In the genomic region with DNA sequence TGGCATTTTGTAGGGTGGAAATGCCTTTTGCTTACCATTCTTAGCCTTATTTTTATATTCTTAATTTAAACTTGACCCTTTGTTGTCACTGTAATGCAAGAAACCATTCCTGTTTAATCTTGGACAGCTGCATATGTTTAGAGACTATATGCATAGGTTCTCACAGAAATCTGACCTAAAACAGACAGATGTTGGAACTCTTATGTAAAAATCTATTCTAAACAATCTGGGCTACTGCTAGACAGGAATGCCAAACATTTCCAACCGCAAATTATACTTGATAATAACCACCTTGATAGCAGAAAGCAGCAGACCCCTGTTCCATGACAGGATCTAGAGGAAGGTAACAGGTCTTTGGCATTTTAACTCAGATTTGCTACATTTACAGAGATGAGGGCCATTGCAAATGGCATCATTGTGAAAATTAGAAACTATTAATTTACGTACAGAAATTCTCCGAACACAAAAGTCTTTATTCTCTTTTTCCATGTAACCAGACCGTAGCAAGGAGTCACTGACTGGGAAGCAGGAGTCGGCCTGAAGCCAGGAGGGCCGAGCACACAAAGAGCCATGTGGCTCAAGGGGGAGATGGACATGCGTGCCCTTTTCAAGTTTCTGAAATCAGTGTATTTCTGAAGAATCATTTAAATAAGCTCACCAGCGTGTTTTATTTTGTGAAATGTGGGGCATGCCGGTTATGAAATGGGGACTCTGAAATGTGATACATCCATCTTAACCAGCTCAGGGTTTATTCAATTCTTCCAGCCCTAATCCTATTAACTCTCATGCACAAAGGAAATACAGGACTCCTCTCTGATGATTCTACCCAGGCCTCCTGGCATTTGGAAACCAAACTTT, we compare ENCODE assay signal across 10 cellular contexts.
A peak's percentile ranks its signal among the peaks of the same experiment; 100 is the strongest.
DNase-seq lines count a peak whose midpoint lies in the region.
"Had no signal": no experiment of that assay in that cellular context is flagged by ENCODE, and none has a peak within 500 bp of the region (broad histone marks: within the 10 kb centered on the region; RNA-seq: fewer than 3 reads in every experiment).

No MANE protein-coding gene starts in this region.

- H3K27me3 ChIP-seq in duodenal mucosa (ENCODE audit: control insufficient read depth in 1 of 2, insufficient read depth in 2 of 2, low read length in 2 of 2): no peaks in the 10 kb centered on the region
- H3K27me3 ChIP-seq in mucosa of stomach (ENCODE audit: control insufficient read depth, insufficient read depth, low read length): no peaks in the 10 kb centered on the region

- WGBS in urinary bladder: 30% methylated on average over 9 of the region's 9 CpGs

- H3K36me3 ChIP-seq in duodenal mucosa (ENCODE audit: control insufficient read depth in 1 of 2, insufficient read depth in 2 of 2, low read length in 2 of 2): no peaks in the 10 kb centered on the region
- no peaks in the 10 kb centered on the region for H3K36me3 ChIP-seq in mucosa of stomach (ENCODE audit: control insufficient read depth, insufficient read depth, low read length)
- no peaks in the 10 kb centered on the region for H3K36me3 ChIP-seq in urinary bladder (ENCODE audit: insufficient read depth)

- peak overlapping the region; percentile 51 for H3K27ac ChIP-seq in duodenal mucosa (ENCODE audit: low read depth, low read length)
- peak overlapping the region; percentile 74 for H3K27ac ChIP-seq in urinary bladder (ENCODE audit: low read depth)

- peaks cover 10 to 17% of the 10 kb centered on the region in 2 donors for H3K4me1 ChIP-seq in duodenal mucosa (ENCODE audit: control insufficient read depth in 1 of 2, insufficient read depth in 2 of 2, low read length in 2 of 2)
- H3K4me1 ChIP-seq in mucosa of stomach (ENCODE audit: control insufficient read depth, insufficient read depth, low read length): peaks cover 47% of the 10 kb centered on the region
- H3K4me1 ChIP-seq in urinary bladder (ENCODE audit: insufficient read depth): peaks cover 4% of the 10 kb centered on the region

- DNase-seq in NCI-H2107 treated with DMSO at 0.1 percent for 48 hours (lab: John Stamatoyannopoulos, UW; ENCODE audit: unreplicated experiment) (peak; percentile 50), NCI-H2107 (lab: John Stamatoyannopoulos, UW) (no peak), 8988T (no peak), AG08396 (ENCODE audit: low spot score) (no peak)
- no peak for DNase-seq in activated T-cell treated with anti-CD3 and anti-CD28 coated beads, Interleukin-2, amount 50 U/mL, for 48 hours
- DNase-seq: ACHN; effector CD4-positive, alpha-beta T cell had no signal

- no peak overlapping the region for H3K4me3 ChIP-seq in duodenal mucosa (ENCODE audit: low read depth in 1 of 2, low read length in 2 of 2)
- H3K4me3 ChIP-seq in mucosa of stomach (ENCODE audit: low read length): no peak overlapping the region
- H3K4me3 ChIP-seq in urinary bladder (ENCODE audit: low read depth, low read length): no peak overlapping the region

- H3K9ac ChIP-seq in duodenal mucosa (ENCODE audit: low read depth in 1 of 2, low read length in 2 of 2): peak overlapping the region in 1 of 2 donors; percentile 13
- peak overlapping the region; percentile 12 for H3K9ac ChIP-seq in mucosa of stomach (ENCODE audit: low read length)

- H3K9me3 ChIP-seq in duodenal mucosa (ENCODE audit: control insufficient read depth in 1 of 2, low read length in 2 of 2) (no peaks in the 10 kb centered on the region), mucosa of stomach (ENCODE audit: control insufficient read depth, low read length) (no peaks in the 10 kb centered on the region)
